ENCODE assay signal across 9 cellular contexts in the genomic region with DNA sequence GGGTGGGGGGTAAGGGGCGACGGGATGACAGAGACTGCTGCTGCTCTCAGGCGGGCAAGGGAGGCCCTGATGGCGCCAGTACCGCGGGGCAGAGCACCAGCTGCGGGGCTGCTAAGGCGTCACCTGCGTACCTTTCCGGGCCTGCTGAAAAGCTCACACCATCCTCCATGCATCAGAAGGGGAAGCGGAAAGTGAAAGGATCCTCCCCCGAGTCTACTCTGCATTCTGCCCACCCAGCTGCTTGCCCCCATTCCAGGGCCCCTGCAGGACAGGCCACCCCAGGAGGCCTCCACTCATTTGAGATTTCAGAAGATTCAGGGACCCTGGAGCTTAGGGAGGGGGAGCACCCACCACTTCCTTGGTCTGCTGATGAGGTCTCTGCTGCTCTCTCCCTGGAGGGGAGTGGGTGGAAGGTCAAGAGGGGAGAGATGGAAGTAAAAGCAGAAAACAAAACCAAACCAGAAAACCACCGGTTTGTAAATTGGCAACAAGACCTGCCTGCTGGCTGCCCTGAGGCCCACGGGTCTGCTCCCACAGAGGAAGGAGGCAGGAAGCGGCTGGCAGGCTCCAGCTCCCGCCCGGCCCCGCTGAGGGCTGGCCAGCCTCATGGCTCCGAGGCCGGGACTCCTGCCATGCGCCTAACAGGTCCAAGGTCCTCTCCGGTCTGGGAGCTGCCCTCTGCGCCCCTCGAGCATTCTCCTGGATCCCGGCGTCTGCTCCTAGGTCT. TPM values are rescaled to one million over a fixed set of nuclear protein-coding genes. Genes with fewer than 3 reads are reported as not detected.
DNase-seq lines count a peak whose midpoint lies in the region; ATAC-seq and TF ChIP-seq lines count a peak whose summit lies in the region.
"Had no signal": no experiment of that assay in that cellular context is flagged by ENCODE, and none has a peak within 500 bp of the region (broad histone marks: within the 10 kb centered on the region; RNA-seq: fewer than 3 reads in every experiment).

No MANE protein-coding gene starts in this region.

- H3K36me3 Mint-ChIP-seq in activated naive CD4-positive, alpha-beta T cell treated with anti-CD3 and anti-CD28 coated beads, Interleukin-2, amount 50 U/mL, for 72 hours: peaks cover 6 to 16% of the 10 kb centered on the region in 2 donors

- ATAC-seq in GM18505 (IDR thresholded peaks at IDR 0.05; ENCODE audit: unreplicated experiment): peak; percentile 59
- ATAC-seq in activated naive CD4-positive, alpha-beta T cell treated with anti-CD3 and anti-CD28 coated beads, Interleukin-2, amount 50 U/mL, for 72 hours: peak; percentile 74 to 77

- peak overlapping the region; percentile 37; the same call in 1 of the 2 replicates for H3K27ac ChIP-seq in HL-60 (replicated peaks)

- H3K27ac Mint-ChIP-seq in activated naive CD4-positive, alpha-beta T cell treated with anti-CD3 and anti-CD28 coated beads, Interleukin-2, amount 50 U/mL, for 72 hours: peak overlapping the region; percentile 82 to 96

- no peak overlapping the region for H3K4me3 ChIP-seq in HL-60 (replicated peaks; ENCODE audit: insufficient read depth, low read length)
- H3K4me3 ChIP-seq: lung had no signal

- no peak for TF ChIP-seq CTCF in HL-60 (IDR thresholded peaks at IDR 0.05; ENCODE audit: insufficient read depth, low read length)

- DNase-seq in HL-60 (ENCODE audit: low read depth in 1 of 2, low spot score in 1 of 2) (no peak), DMS153 (lab: John Stamatoyannopoulos, UW) (no peak), A172 (ENCODE audit: low spot score) (no peak), NCI-H1436 (lab: John Stamatoyannopoulos, UW) (no peak), NCI-H345 (lab: John Stamatoyannopoulos, UW) (no peak)
- DNase-seq in activated naive CD4-positive, alpha-beta T cell treated with anti-CD3 and anti-CD28 coated beads, Interleukin-2, amount 50 U/mL, for 72 hours (ENCODE audit: low spot score in 2 of 2): peak in 1 of 2 donors; percentile 38
- peak; percentile 48 for DNase-seq in stimulated activated CD4-positive, alpha-beta T cell treated with anti-CD3 and anti-CD28 coated beads, Interleukin-15, amount 100 ng/mL, for 24 hours

- TF ChIP-seq POLR2A in GM18505 (IDR thresholded peaks at IDR 0.05; ENCODE audit: borderline replicate concordance, extremely low read depth, insufficient read depth, insufficient read length): no peak

- H3K9me3 Mint-ChIP-seq in activated naive CD4-positive, alpha-beta T cell treated with anti-CD3 and anti-CD28 coated beads, Interleukin-2, amount 50 U/mL, for 72 hours: no peaks in the 10 kb centered on the region

- H3K27me3 ChIP-seq in HL-60 (ENCODE audit: insufficient read depth, poor library complexity, severe bottlenecking): no peaks in the 10 kb centered on the region

RNA-seq across cellular contexts. Expression of a gene that starts 33.6 kb away (rescaled TPM):
- total RNA-seq in activated naive CD4-positive, alpha-beta T cell treated with anti-CD3 and anti-CD28 coated beads, Interleukin-2, amount 50 U/mL, for 72 hours: not detected
- not detected in 2 replicates for total RNA-seq in A172 (2014; rRNA removed; shearing (Covaris generic))

RNA-seq across cellular contexts. Expression of a gene that starts 47.9 kb away (rescaled TPM):
- total RNA-seq in activated naive CD4-positive, alpha-beta T cell treated with anti-CD3 and anti-CD28 coated beads, Interleukin-2, amount 50 U/mL, for 72 hours: 10 to 100 TPM; 21.4 to 33.7 TPM
- 11.2 and 15.9 TPM in 2 replicates for total RNA-seq in A172 (2014; rRNA removed; shearing (Covaris generic))
